ENCODE assay signal across 10 cellular contexts in the genomic region with DNA sequence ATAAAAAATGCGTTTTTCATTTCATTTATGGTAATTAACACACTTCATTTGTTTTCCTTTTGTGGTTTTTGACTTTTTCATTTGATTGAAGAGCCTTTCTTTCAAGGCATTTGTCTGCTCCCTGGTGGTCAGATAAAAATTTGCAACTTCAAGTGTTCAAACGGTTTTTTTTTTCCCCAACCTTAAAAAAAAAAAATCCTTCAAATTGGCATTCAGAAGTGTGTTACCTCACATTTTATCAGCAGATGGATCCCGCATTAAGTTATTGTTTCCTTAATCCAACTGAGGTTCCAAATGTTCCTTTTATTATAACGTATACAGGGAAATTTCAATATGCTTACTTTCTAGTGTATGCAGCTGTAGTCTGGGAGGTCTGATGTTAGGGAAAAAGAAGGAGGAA. TPM values are rescaled to one million over a fixed set of nuclear protein-coding genes. Genes with fewer than 3 reads are reported as not detected.
A peak's percentile ranks its signal among the peaks of the same experiment; 100 is the strongest.
DNase-seq lines count a peak whose midpoint lies in the region; ATAC-seq and TF ChIP-seq lines count a peak whose summit lies in the region.
"Had no signal": no experiment of that assay in that cellular context is flagged by ENCODE, and none has a peak within 500 bp of the region (broad histone marks: within the 10 kb centered on the region; RNA-seq: fewer than 3 reads in every experiment).

No MANE protein-coding gene starts in this region.

- POLR2A ChIA-PET in HEK293T (lab: Yijun Ruan, JAX) = no interaction called here

- H3K36me3 Mint-ChIP-seq in endodermal cell (ENCODE audit: low read depth) = no peaks in the 10 kb centered on the region
- no peaks in the 10 kb centered on the region for H3K36me3 Mint-ChIP-seq in progenitor cell of endocrine pancreas (ENCODE audit: insufficient read depth)
- H3K36me3 Mint-ChIP-seq: naive B cell had no signal

- DNase-seq in DMS 273 (lab: John Stamatoyannopoulos, UW; ENCODE audit: unreplicated experiment) (peak; percentile 68), HEK293T (ENCODE audit: extremely low spot score) (peak; percentile 24), NCI-H774 (lab: John Stamatoyannopoulos, UW) (peak; percentile 65), endodermal cell (peak; percentile 68), progenitor cell of endocrine pancreas (ENCODE audit: low spot score, unreplicated experiment) (no peak)
- DNase-seq in activated CD4-positive, CD25-positive, alpha-beta regulatory T cell treated with anti-CD3 and anti-CD28 coated beads, Interleukin-2, amount 50 U/mL, for 72 hours = no peak
- no peak for DNase-seq in stimulated activated CD4-positive, alpha-beta T cell treated with anti-CD3 and anti-CD28 coated beads, Interleukin-1b, Interleukin-23, amount 100 ng/mL, for 48 hours
- DNase-seq: naive B cell had no signal

- no peaks in the 10 kb centered on the region for H3K27me3 ChIP-seq in endodermal cell (ENCODE audit: control insufficient read depth, insufficient read depth, low read length, poor library complexity, severe bottlenecking)
- H3K27me3 ChIP-seq: SJSA1 had no signal

- H3K9me3 ChIP-seq in endodermal cell (ENCODE audit: control insufficient read depth, low read length) = no peaks in the 10 kb centered on the region
- H3K9me3 ChIP-seq: SJSA1 had no signal

- H3K27me3 Mint-ChIP-seq in endodermal cell (ENCODE audit: insufficient read depth) (no peaks in the 10 kb centered on the region), progenitor cell of endocrine pancreas (no peaks in the 10 kb centered on the region)
- H3K27me3 Mint-ChIP-seq: naive B cell had no signal

- CTCF ChIA-PET in HEK293T (lab: Yijun Ruan, JAX) = interaction anchor here (0.6 kb wide), 1 partner anchor 345 kb away, joined by 4 read pairs; no protein-coding TSS in a partner anchor

- H3K4me1 ChIP-seq in endodermal cell (ENCODE audit: control insufficient read depth, insufficient read depth, low read length) = no peaks in the 10 kb centered on the region
- H3K4me1 ChIP-seq: SJSA1 had no signal

- H3K9me3 Mint-ChIP-seq in endodermal cell (no peaks in the 10 kb centered on the region), progenitor cell of endocrine pancreas (ENCODE audit: low read depth) (no peaks in the 10 kb centered on the region)
- H3K9me3 Mint-ChIP-seq: naive B cell had no signal

- H3K4me3 Mint-ChIP-seq in endodermal cell = no peak overlapping the region
- no peak overlapping the region for H3K4me3 Mint-ChIP-seq in progenitor cell of endocrine pancreas (ENCODE audit: low read depth)
- H3K4me3 Mint-ChIP-seq: naive B cell had no signal

- H3K9ac ChIP-seq in endodermal cell (ENCODE audit: extremely low read depth, low read length, poor library complexity, severe bottlenecking) = no peak overlapping the region

- 0 to 11% methylated on average over 1 to 3 of the region's 4 CpGs for WGBS in endodermal cell (ENCODE audit: insufficient coverage in 1 of 2, insufficient read length in 1 of 2), 2 experiments

- H3K27ac Mint-ChIP-seq in endodermal cell (no peak overlapping the region), progenitor cell of endocrine pancreas (no peak overlapping the region)

- H3K4me1 Mint-ChIP-seq in endodermal cell = peaks cover 26% of the 10 kb centered on the region
- peaks cover 3% of the 10 kb centered on the region for H3K4me1 Mint-ChIP-seq in progenitor cell of endocrine pancreas (ENCODE audit: low read depth)
- H3K4me1 Mint-ChIP-seq: naive B cell had no signal

- no peak overlapping the region for H3K27ac ChIP-seq in endodermal cell (ENCODE audit: low read depth, low read length)
- H3K27ac ChIP-seq: SJSA1 had no signal

- H3K36me3 ChIP-seq in endodermal cell (ENCODE audit: control insufficient read depth, insufficient read depth, low read length) = no peaks in the 10 kb centered on the region
- H3K36me3 ChIP-seq: SJSA1 had no signal

- no peak for ATAC-seq in GM18511 (IDR thresholded peaks at IDR 0.05; ENCODE audit: unreplicated experiment)

- TF ChIP-seq CTCF in endodermal cell (conservative IDR thresholded peaks at IDR 0.05) (peak; percentile 85), progenitor cell of endocrine pancreas (IDR thresholded peaks at IDR 0.05; ENCODE audit: unreplicated experiment) (peak; percentile 86)

- H3K4me3 ChIP-seq in endodermal cell (ENCODE audit: low read length) = no peak overlapping the region
- H3K4me3 ChIP-seq: SJSA1 had no signal

TF ChIP-seq in HEK293T, 16 proteins besides CTCF, POLR2A, EP300 and RAD21:
- TF ChIP-seq ZNF384 (IDR thresholded peaks at IDR 0.05) (peak; percentile 93), LEF1 (IDR thresholded peaks at IDR 0.05; ENCODE audit: borderline replicate concordance) (no peak)

RNA-seq across cellular contexts. Expression of a gene that starts 47.2 kb away (rescaled TPM):
- total RNA-seq in endodermal cell (not detected), progenitor cell of endocrine pancreas (not detected in 2 replicates)
- not detected for polyA plus RNA-seq in endodermal cell (2013, experiment 1 of 2)
- not detected for polyA plus RNA-seq in endodermal cell (2013, experiment 2 of 2)
- total RNA-seq: SJSA1 had no signal

RNA-seq across cellular contexts. Expression of a gene that starts 56.4 kb away (rescaled TPM):
- total RNA-seq in endodermal cell (under 1 TPM in 1 of 2 donors, not detected in 1; 0.38 TPM), progenitor cell of endocrine pancreas (0.33 TPM in 1 of 2 replicates, not detected in the other)
- 0.32 TPM for polyA plus RNA-seq in endodermal cell (2013, experiment 1 of 2)
- polyA plus RNA-seq in endodermal cell (2013, experiment 2 of 2) = not detected
- total RNA-seq: SJSA1 had no signal

Comparison
In these comparisons a context has a peak if more than half of its experiments do, and no peak if none do; other contexts are left out.
1. DNase-seq: peak in DMS 273 (single experiment), HEK293T (single experiment), NCI-H774 (single experiment) and endodermal cell (single experiment); none in progenitor cell of endocrine pancreas (single experiment), activated CD4-positive, CD25-positive, alpha-beta regulatory T cell treated with anti-CD3 and anti-CD28 coated beads, Interleukin-2, amount 50 U/mL, for 72 hours (single experiment) and stimulated activated CD4-positive, alpha-beta T cell treated with anti-CD3 and anti-CD28 coated beads, Interleukin-1b, Interleukin-23, amount 100 ng/mL, for 48 hours (single experiment).